Comparison of ENCODE assay signal across 15 cellular contexts in the genomic region with DNA sequence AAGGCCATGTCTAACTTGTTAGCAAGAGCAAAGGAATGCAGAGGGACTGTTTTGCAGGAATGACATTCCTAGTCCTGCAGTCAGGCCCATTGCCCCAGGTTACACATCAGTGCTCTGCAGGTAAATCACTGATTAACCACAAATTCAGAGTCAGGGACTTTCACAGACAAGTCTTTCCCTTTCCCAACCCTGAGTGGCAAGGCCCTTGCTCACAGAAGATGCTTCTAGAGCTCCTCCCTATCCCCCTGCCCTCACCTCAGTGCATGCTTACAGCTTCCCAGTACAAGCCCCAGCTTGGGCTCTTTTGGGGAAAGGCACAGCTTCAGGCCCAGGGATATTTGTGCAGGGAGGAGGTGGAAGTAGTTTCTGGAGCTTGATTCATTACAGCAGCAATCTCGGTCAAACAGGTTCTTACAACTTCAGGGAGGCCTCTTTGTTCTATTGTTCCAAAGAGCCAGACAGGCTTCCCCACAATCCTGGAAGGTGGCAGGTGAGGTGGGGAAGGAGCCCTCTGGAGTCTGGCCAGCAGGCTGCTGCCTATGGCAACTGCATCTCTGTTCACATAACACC. TPM values are rescaled to one million over a fixed set of nuclear protein-coding genes. Genes with fewer than 3 reads are reported as not detected.
DNase-seq lines count a peak whose midpoint lies in the region; ATAC-seq and TF ChIP-seq lines count a peak whose summit lies in the region.
"Had no signal": no experiment of that assay in that cellular context is flagged by ENCODE, and none has a peak within 500 bp of the region (broad histone marks: within the 10 kb centered on the region; RNA-seq: fewer than 3 reads in every experiment).

No MANE protein-coding gene starts in this region.

- no peaks in the 10 kb centered on the region for H4K20me1 ChIP-seq in osteoblast (ENCODE audit: insufficient read depth, low read length)

- intact Hi-C loops in breast epithelium (cut with DNase I; ENCODE audit: low total_unique reads) = no loop called here

- no peaks in the 10 kb centered on the region for H3K36me3 ChIP-seq in breast epithelium
- no peaks in the 10 kb centered on the region for H3K36me3 ChIP-seq in osteoblast (ENCODE audit: insufficient read depth, low read length)

- peaks cover 0 to 35% of the 10 kb centered on the region in 2 donors for H3K27me3 ChIP-seq in breast epithelium
- peaks cover 34% of the 10 kb centered on the region for H3K27me3 ChIP-seq in osteoblast (ENCODE audit: insufficient read depth, low read length)

- no peak overlapping the region for H3K4me2 ChIP-seq in osteoblast (ENCODE audit: insufficient read depth, low read length)

- TF ChIP-seq CTCF in LNCaP clone FGC (IDR thresholded peaks at IDR 0.05; ENCODE audit: control insufficient read depth, extremely low read depth, insufficient read depth) (no peak), breast epithelium (IDR thresholded peaks at IDR 0.05) (no peak), osteoblast (IDR thresholded peaks at IDR 0.05; ENCODE audit: extremely low read depth, low read depth, low read length) (no peak)

- H3K79me2 ChIP-seq in osteoblast (ENCODE audit: insufficient read depth, low read length) = no peaks in the 10 kb centered on the region

- no peak for TF ChIP-seq POLR2A in breast epithelium (IDR thresholded peaks at IDR 0.05)

- no peak overlapping the region for H2AFZ ChIP-seq in osteoblast (ENCODE audit: low read length)

- H3K4me3 ChIP-seq in LNCaP clone FGC (ENCODE audit: low read depth, low read length) (no peak overlapping the region), breast epithelium (no peak overlapping the region), osteoblast (ENCODE audit: insufficient read depth, low read length) (no peak overlapping the region)
- H3K4me3 ChIP-seq: GM12878, SK-N-MC had no signal

- H3K9me3 ChIP-seq in breast epithelium = no peaks in the 10 kb centered on the region
- H3K9me3 ChIP-seq in osteoblast (ENCODE audit: low read depth, low read length) = no peaks in the 10 kb centered on the region

- ATAC-seq in HG03571 (IDR thresholded peaks at IDR 0.05; ENCODE audit: unreplicated experiment) (no peak), GM18520 (IDR thresholded peaks at IDR 0.05; ENCODE audit: unreplicated experiment) (no peak)
- ATAC-seq: activated CD8-positive, alpha-beta memory T cell treated with anti-CD3 and anti-CD28 coated beads, Interleukin-2, amount 10 ng/mL, durations not matched to agents 7 days and 5 days; activated naive CD4-positive, alpha-beta T cell treated with anti-CD3 and anti-CD28 coated beads, Interleukin-2, amount 50 U/mL, for 72 hours; GM12878 had no signal

- H3K4me1 ChIP-seq in breast epithelium (no peaks in the 10 kb centered on the region), osteoblast (ENCODE audit: insufficient read depth, low read length) (no peaks in the 10 kb centered on the region)

- DNase-seq in COLO668 (lab: John Stamatoyannopoulos, UW; ENCODE audit: unreplicated experiment) (peak; percentile 23), LNCaP clone FGC (ENCODE audit: low read depth) (peak; percentile 92), breast epithelium (ENCODE audit: low spot score in 2 of 2) (peak; percentile 81 to 82), left kidney (ENCODE audit: low read depth, low spot score) (peak; percentile 86), occipital lobe (lab: John Stamatoyannopoulos, UW) (no peak), osteoblast (ENCODE audit: insufficient read length, low spot score, missing footprints) (no peak)
- DNase-seq: activated CD8-positive, alpha-beta memory T cell treated with anti-CD3 and anti-CD28 coated beads, Interleukin-2, amount 10 ng/mL, durations not matched to agents 7 days and 5 days; caudate nucleus; hypothalamus had no signal

- H3K27ac ChIP-seq in breast epithelium = peak overlapping the region in 1 of 2 donors; percentile 0
- H3K27ac ChIP-seq in osteoblast (ENCODE audit: low read depth, low read length) = no peak overlapping the region
- H3K27ac ChIP-seq: SK-N-MC had no signal

RNA-seq across cellular contexts. Expression of a gene that starts 53.9 kb away (rescaled TPM):
- total RNA-seq in breast epithelium (1 to 10 TPM; 2.1 to 3.3 (median 2.6) TPM), occipital lobe (0.47 TPM), osteoblast (not detected in 2 replicates)
- total RNA-seq: activated CD8-positive, alpha-beta memory T cell treated with anti-CD3 and anti-CD28 coated beads, Interleukin-2, amount 10 ng/mL, durations not matched to agents 7 days and 5 days; activated naive CD4-positive, alpha-beta T cell treated with anti-CD3 and anti-CD28 coated beads, Interleukin-2, amount 50 U/mL, for 72 hours; GM12878; pulmonary artery endothelial cell had no signal

Comparison
In these comparisons a context has a peak if more than half of its experiments do, and no peak if none do; other contexts are left out.
1. DNase-seq: peak in COLO668 (single experiment), LNCaP clone FGC (single experiment), breast epithelium (2 of 2) and left kidney (single experiment); none in occipital lobe (single experiment) and osteoblast (single experiment).